ENCODE assay signal across 6 cellular contexts in genomic region chr20:13991955-13992354, GRCh38. TPM values are rescaled to one million over a fixed set of nuclear protein-coding genes. Genes with fewer than 3 reads are reported as not detected.
"Had no signal": no experiment of that assay in that cellular context is flagged by ENCODE, and none has a peak within 500 bp of the region (broad histone marks: within the 10 kb centered on the region; RNA-seq: fewer than 3 reads in every experiment).

No MANE protein-coding gene starts in this region.

RNA-seq across cellular contexts. Expression of gene SEL1L2, which starts 1.5 kb away (rescaled TPM):
- total RNA-seq: GM23248, GM23338, H1, H4, H7, H9 had no signal
- polyA plus RNA-seq: GM23338, H1 had no signal
